24 cellular contexts compared by ENCODE assay signal in the genomic region with DNA sequence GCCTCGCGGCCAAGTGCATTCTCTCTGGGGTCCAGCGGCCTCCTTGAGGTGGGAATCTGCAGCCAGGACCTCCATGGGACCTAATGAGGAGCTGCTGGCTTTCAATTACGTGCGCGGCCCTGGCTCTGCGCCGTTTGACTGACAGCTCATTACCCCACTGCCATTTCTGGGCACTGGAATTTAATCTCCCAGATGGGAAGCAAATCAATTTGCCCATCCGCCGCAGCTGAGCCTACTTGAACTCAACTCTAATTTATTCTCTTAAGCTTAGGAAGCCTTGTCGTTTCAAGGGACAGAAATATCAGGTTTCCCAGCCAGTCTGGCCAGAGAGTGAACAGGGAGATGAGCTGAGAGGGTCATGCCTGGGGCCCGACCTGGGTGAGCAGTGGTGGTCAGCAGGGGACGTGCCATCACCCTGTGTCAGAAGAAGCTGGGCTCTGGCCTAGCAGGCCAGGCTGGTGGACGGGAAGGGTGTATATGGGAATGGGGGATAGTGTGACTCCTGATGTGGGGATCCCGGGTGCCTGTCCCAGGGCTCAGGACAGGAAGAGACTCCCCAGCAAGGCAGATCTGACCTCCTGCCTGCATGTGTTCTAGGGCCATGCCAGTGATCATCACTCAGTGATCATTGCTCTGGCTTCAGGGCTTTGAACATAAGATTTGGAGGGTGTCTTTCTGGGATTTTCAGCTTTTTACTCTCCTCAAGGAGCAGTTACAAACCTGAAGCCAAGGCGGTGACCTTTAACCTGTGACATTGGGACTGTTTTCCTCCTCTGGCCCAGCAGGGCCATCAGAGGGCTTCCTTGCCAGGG.
DNase-seq lines count a peak whose midpoint lies in the region; ATAC-seq and TF ChIP-seq lines count a peak whose summit lies in the region.
"Had no signal": no experiment of that assay in that cellular context is flagged by ENCODE, and none has a peak within 500 bp of the region (broad histone marks: within the 10 kb centered on the region; RNA-seq: fewer than 3 reads in every experiment).

No MANE protein-coding gene starts in this region.

- no peaks in the 10 kb centered on the region for H3K9me3 Mint-ChIP-seq in mesothelial cell of epicardium
- H3K9me3 Mint-ChIP-seq: activated naive CD8-positive, alpha-beta T cell treated with anti-CD3 and anti-CD28 coated beads, Interleukin-2, amount 50 U/mL, for 24 hours; CD4-positive, alpha-beta memory T cell; naive B cell; stimulated activated naive CD8-positive, alpha-beta T cell treated with anti-CD3 and anti-CD28 coated beads, Interleukin-15, Interleukin-2, amounts not matched to agents 100 ng/mL and 50 ng/mL, for 24 hours had no signal

- H3K36me3 Mint-ChIP-seq in mesothelial cell of epicardium: no peaks in the 10 kb centered on the region

- H3K27ac Mint-ChIP-seq in mesothelial cell of epicardium: peak overlapping the region; percentile 81
- H3K27ac Mint-ChIP-seq: activated naive CD8-positive, alpha-beta T cell treated with anti-CD3 and anti-CD28 coated beads, Interleukin-2, amount 50 U/mL, for 24 hours; stimulated activated naive CD8-positive, alpha-beta T cell treated with anti-CD3 and anti-CD28 coated beads, Interleukin-15, Interleukin-2, amounts not matched to agents 100 ng/mL and 50 ng/mL, for 24 hours had no signal

- POLR2A ChIA-PET in HEK293T (lab: Yijun Ruan, JAX) (no interaction called here), RWPE1 (lab: Yijun Ruan, JAX; ENCODE audit: low non-redundant PET) (no interaction called here)

- H3K27ac ChIP-seq in RWPE1: 0 out of 2 replicates have a peak overlapping the region, but pooled peaks have one; percentile 17
- H3K27ac ChIP-seq: 22Rv1, dorsolateral prefrontal cortex, KMS-11, left ventricle myocardium inferior, SJCRH30, thoracic aorta, vagina had no signal

- CTCF ChIA-PET in HEK293T (lab: Yijun Ruan, JAX) (no interaction called here), RWPE1 (lab: Yijun Ruan, JAX) (interaction anchor here (0.8 kb wide), 1 partner anchor 138 kb away, joined by 4 read pairs; no protein-coding TSS in a partner anchor)

- H3K4me1 Mint-ChIP-seq in mesothelial cell of epicardium: peaks cover 36% of the 10 kb centered on the region
- H3K4me1 Mint-ChIP-seq: naive B cell had no signal

- DNase-seq in DMS 273 (lab: John Stamatoyannopoulos, UW; ENCODE audit: unreplicated experiment) (peak; percentile 22), DMS 273 treated with DMSO at 0.1 percent for 48 hours (lab: John Stamatoyannopoulos, UW) (no peak), HEK293T (ENCODE audit: extremely low spot score) (no peak), RWPE1 (ENCODE audit: low spot score) (no peak), mesothelial cell of epicardium (ENCODE audit: low spot score in 2 of 2, unreplicated experiment in 2 of 2) (no peak), NCI-H446 treated with DMSO at 0.1 percent for 48 hours (lab: John Stamatoyannopoulos, UW) (no peak), NCI-H2196 treated with DMSO at 0.1 percent for 48 hours (lab: John Stamatoyannopoulos, UW; ENCODE audit: unreplicated experiment) (no peak)
- DNase-seq: activated CD4-positive, CD25-positive, alpha-beta regulatory T cell treated with anti-CD3 and anti-CD28 coated beads, Interleukin-2, amount 50 U/mL, for 72 hours; activated naive CD8-positive, alpha-beta T cell treated with anti-CD3 and anti-CD28 coated beads, Interleukin-2, amount 50 U/mL, for 24 hours; CD4-positive, alpha-beta memory T cell; dorsolateral prefrontal cortex; left ventricle myocardium inferior; naive B cell; NCI-H1417 treated with DMSO at 0.1 percent for 48 hours; NCI-H2081 treated with DMSO at 0.1 percent for 48 hours; NCI-H526; SJCRH30; small intestine had no signal

- TF ChIP-seq CTCF in RWPE1 (conservative IDR thresholded peaks at IDR 0.05; ENCODE audit: low read depth) (no peak), mesothelial cell of epicardium (IDR thresholded peaks at IDR 0.05; ENCODE audit: unreplicated experiment) (no peak)

- ATAC-seq in GM21515 (IDR thresholded peaks at IDR 0.05; ENCODE audit: unreplicated experiment): no peak
- ATAC-seq: activated naive CD8-positive, alpha-beta T cell treated with anti-CD3 and anti-CD28 coated beads, Interleukin-2, amount 50 U/mL, for 24 hours had no signal

- H3K4me3 Mint-ChIP-seq in mesothelial cell of epicardium: no peak overlapping the region
- H3K4me3 Mint-ChIP-seq: activated naive CD8-positive, alpha-beta T cell treated with anti-CD3 and anti-CD28 coated beads, Interleukin-2, amount 50 U/mL, for 24 hours; CD4-positive, alpha-beta memory T cell; stimulated activated naive CD8-positive, alpha-beta T cell treated with anti-CD3 and anti-CD28 coated beads, Interleukin-15, Interleukin-2, amounts not matched to agents 100 ng/mL and 50 ng/mL, for 24 hours had no signal

- no peaks in the 10 kb centered on the region for H3K27me3 Mint-ChIP-seq in mesothelial cell of epicardium (ENCODE audit: low read depth)
- H3K27me3 Mint-ChIP-seq: activated naive CD8-positive, alpha-beta T cell treated with anti-CD3 and anti-CD28 coated beads, Interleukin-2, amount 50 U/mL, for 24 hours; CD4-positive, alpha-beta memory T cell; naive B cell; stimulated activated naive CD8-positive, alpha-beta T cell treated with anti-CD3 and anti-CD28 coated beads, Interleukin-15, Interleukin-2, amounts not matched to agents 100 ng/mL and 50 ng/mL, for 24 hours had no signal

TF ChIP-seq in HEK293T, 16 proteins besides CTCF, POLR2A, EP300 and RAD21:
- no peak for TF ChIP-seq ARNT (IDR thresholded peaks at IDR 0.05)
- TF ChIP-seq FOXK2 (IDR thresholded peaks at IDR 0.05): no peak
- TF ChIP-seq, protein P1, sequence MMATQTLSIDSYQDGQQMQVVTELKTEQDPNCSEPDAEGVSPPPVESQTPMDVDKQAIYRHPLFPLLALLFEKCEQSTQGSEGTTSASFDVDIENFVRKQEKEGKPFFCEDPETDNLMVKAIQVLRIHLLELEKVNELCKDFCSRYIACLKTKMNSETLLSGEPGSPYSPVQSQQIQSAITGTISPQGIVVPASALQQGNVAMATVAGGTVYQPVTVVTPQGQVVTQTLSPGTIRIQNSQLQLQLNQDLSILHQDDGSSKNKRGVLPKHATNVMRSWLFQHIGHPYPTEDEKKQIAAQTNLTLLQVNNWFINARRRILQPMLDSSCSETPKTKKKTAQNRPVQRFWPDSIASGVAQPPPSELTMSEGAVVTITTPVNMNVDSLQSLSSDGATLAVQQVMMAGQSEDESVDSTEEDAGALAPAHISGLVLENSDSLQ (IDR thresholded peaks at IDR 0.05): peak; percentile 19; the same call in 1 of the 2 replicates
- TF ChIP-seq BHLHE40 (IDR thresholded peaks at IDR 0.05; ENCODE audit: borderline replicate concordance): no peak
- no peak for TF ChIP-seq SP1 (IDR thresholded peaks at IDR 0.05)
